ENCODE assay signal across 10 cellular contexts in genomic region chr12:9742665-9743064, GRCh38.
DNase-seq lines count a peak whose midpoint lies in the region; ATAC-seq and TF ChIP-seq lines count a peak whose summit lies in the region.
"Had no signal": no experiment of that assay in that cellular context is flagged by ENCODE, and none has a peak within 500 bp of the region (broad histone marks: within the 10 kb centered on the region; RNA-seq: fewer than 3 reads in every experiment).

No MANE protein-coding gene starts in this region.

- ATAC-seq in DND-41 (ENCODE audit: insufficient read depth, low read depth) (no peak), GM21723 (IDR thresholded peaks at IDR 0.05; ENCODE audit: unreplicated experiment) (peak; percentile 31), GM21360 (IDR thresholded peaks at IDR 0.05; ENCODE audit: unreplicated experiment) (no peak), HG03520 (IDR thresholded peaks at IDR 0.05; ENCODE audit: unreplicated experiment) (no peak), GM21737 (IDR thresholded peaks at IDR 0.05; ENCODE audit: unreplicated experiment) (no peak)
- ATAC-seq in activated CD4-positive, CD25-positive, alpha-beta regulatory T cell treated with anti-CD3 and anti-CD28 coated beads, Interleukin-2, amount 50 U/mL, for 24 hours: peak; percentile 50

- H2AFZ ChIP-seq in DND-41 (ENCODE audit: low read depth, low read length): no peak overlapping the region

- H3K9ac ChIP-seq in DND-41 (ENCODE audit: low read depth, low read length): no peak overlapping the region

- H3K4me2 ChIP-seq in DND-41 (ENCODE audit: insufficient read depth, low read length): peak overlapping the region; percentile 55
- H3K4me2 ChIP-seq: smooth muscle cell had no signal

- H3K4me3 ChIP-seq in DND-41 (ENCODE audit: low read depth in 1 of 2, low read length in 2 of 2): peak overlapping the region in 1 of 2 experiments; percentile 33; a peak in 1 of 4 replicates
- H3K4me3 ChIP-seq: HAP-1, smooth muscle cell had no signal

- no peaks in the 10 kb centered on the region for H4K20me1 ChIP-seq in DND-41 (ENCODE audit: insufficient read depth, low read length)

- H3K4me1 ChIP-seq in DND-41 (ENCODE audit: insufficient read depth, low read length): peaks cover 31% of the 10 kb centered on the region

- no peak for DNase-seq in DND-41
- peak; percentile 32 for DNase-seq in left kidney (ENCODE audit: low read depth, low spot score)
- DNase-seq in amygdala (lab: John Stamatoyannopoulos, UW): no peak

- H3K27ac ChIP-seq in DND-41 (ENCODE audit: low read length): no peak overlapping the region

- no peaks in the 10 kb centered on the region for H3K36me3 ChIP-seq in DND-41 (ENCODE audit: insufficient read depth, low read length)
- H3K36me3 ChIP-seq: HAP-1 had no signal

- H3K79me2 ChIP-seq in DND-41 (ENCODE audit: insufficient read depth, low read length): no peaks in the 10 kb centered on the region

- no peaks in the 10 kb centered on the region for H3K9me3 ChIP-seq in DND-41 (ENCODE audit: insufficient read depth, low read length, severe bottlenecking)
- H3K9me3 ChIP-seq: HAP-1 had no signal

- H3K27me3 ChIP-seq in DND-41 (ENCODE audit: insufficient read depth, low read length, poor library complexity): peaks cover 11% of the 10 kb centered on the region

- TF ChIP-seq CTCF in DND-41 (IDR thresholded peaks at IDR 0.05; ENCODE audit: borderline replicate concordance, extremely low read depth, low read length, poor library complexity, severe bottlenecking): no peak

Comparison
In these comparisons a context has a peak if more than half of its experiments do, and no peak if none do; other contexts are left out.
1. ATAC-seq: peak in GM21723 (single experiment) and activated CD4-positive, CD25-positive, alpha-beta regulatory T cell treated with anti-CD3 and anti-CD28 coated beads, Interleukin-2, amount 50 U/mL, for 24 hours (2 of 2); none in DND-41 (single experiment), GM21360 (single experiment), HG03520 (single experiment) and GM21737 (single experiment).